ENCODE assay signal across 28 cellular contexts in genomic region chr1:21141030-21141429, GRCh38.
"Had no signal": no experiment of that assay in that cellular context is flagged by ENCODE, and none has a peak within 500 bp of the region (broad histone marks: within the 10 kb centered on the region; RNA-seq: fewer than 3 reads in every experiment).

No MANE protein-coding gene starts in this region.

- H3K9me3 ChIP-seq: heart left ventricle, left lung, lower lobe of right lung, pancreas, prostate gland, tibial nerve, uterus had no signal

- H3K4me1 Mint-ChIP-seq: nephron, neural progenitor cell had no signal

- H2AFZ ChIP-seq: neural progenitor cell had no signal

- DNase-seq: heart left ventricle; hypothalamus; immature natural killer cell; kidney; left colon; left lung; lower lobe of right lung; mammary epithelial cell; mesendoderm; naive B cell; pancreas; posterior cingulate gyrus; retina; right cardiac atrium; stimulated activated CD4-positive, alpha-beta T cell treated with anti-CD3 and anti-CD28 coated beads, Interleukin-1b, Interleukin-23, amount 100 ng/mL, for 48 hours; stimulated activated CD4-positive, alpha-beta T cell treated with anti-CD3 and anti-CD28 coated beads, Interleukin-2, amount 100 ng/mL, for 48 hours; stimulated activated naive B cell treated with anti-CD40 and anti-IgM and Interleukin-4, amounts not matched to agents 10 μg/mL and 1 μg/mL and 100 μg/mL, for 72 hours; substantia nigra; uterus had no signal

- H3K9ac ChIP-seq: neural progenitor cell had no signal

- ATAC-seq: heart left ventricle; left colon; left lung; lower lobe of right lung; pancreas; right cardiac atrium; sciatic nerve; stimulated activated naive B cell treated with anti-CD40 and anti-IgM and Interleukin-4, amounts not matched to agents 10 μg/mL and 1 μg/mL and 100 μg/mL, for 72 hours had no signal

- H3K4me2 ChIP-seq: neural progenitor cell, smooth muscle cell had no signal

- H3K27ac Mint-ChIP-seq: neural progenitor cell; stimulated activated naive B cell treated with anti-CD40 and anti-IgM and Interleukin-4, amounts not matched to agents 10 μg/mL and 1 μg/mL and 100 μg/mL, for 72 hours; stimulated activated naive CD8-positive, alpha-beta T cell treated with anti-CD3 and anti-CD28 coated beads, Interleukin-15, Interleukin-2, amounts not matched to agents 100 ng/mL and 50 ng/mL, for 24 hours; type B pancreatic cell had no signal

- H3K27me3 ChIP-seq: heart left ventricle, left lung, neural progenitor cell, pancreas, tibial nerve, uterus had no signal

- H3K27ac ChIP-seq: heart left ventricle, left lung, lower lobe of right lung, neural progenitor cell, pancreas, prostate gland, tibial nerve, uterus had no signal

- H3K4me3 ChIP-seq: heart left ventricle, left lung, lower lobe of right lung, neural progenitor cell, pancreas, prostate gland, smooth muscle cell, tibial nerve, uterus had no signal

- H3K4me1 ChIP-seq: lower lobe of right lung, neural progenitor cell, pancreas, prostate gland, uterus had no signal

- H3K27me3 Mint-ChIP-seq: naive B cell; stimulated activated naive B cell treated with anti-CD40 and anti-IgM and Interleukin-4, amounts not matched to agents 10 μg/mL and 1 μg/mL and 100 μg/mL, for 72 hours; stimulated activated naive CD8-positive, alpha-beta T cell treated with anti-CD3 and anti-CD28 coated beads, Interleukin-15, Interleukin-2, amounts not matched to agents 100 ng/mL and 50 ng/mL, for 24 hours; type B pancreatic cell had no signal

- H3K9me3 Mint-ChIP-seq: immature natural killer cell; mesothelial cell of epicardium; naive B cell; nephron; neural progenitor cell; stimulated activated naive B cell treated with anti-CD40 and anti-IgM and Interleukin-4, amounts not matched to agents 10 μg/mL and 1 μg/mL and 100 μg/mL, for 72 hours; stimulated activated naive CD8-positive, alpha-beta T cell treated with anti-CD3 and anti-CD28 coated beads, Interleukin-15, Interleukin-2, amounts not matched to agents 100 ng/mL and 50 ng/mL, for 24 hours; type B pancreatic cell had no signal

- H3K36me3 ChIP-seq: pancreas, prostate gland, uterus had no signal

- H3K4me3 Mint-ChIP-seq: immature natural killer cell; mesothelial cell of epicardium; naive B cell; nephron; neural progenitor cell; stimulated activated naive B cell treated with anti-CD40 and anti-IgM and Interleukin-4, amounts not matched to agents 10 μg/mL and 1 μg/mL and 100 μg/mL, for 72 hours; stimulated activated naive CD8-positive, alpha-beta T cell treated with anti-CD3 and anti-CD28 coated beads, Interleukin-15, Interleukin-2, amounts not matched to agents 100 ng/mL and 50 ng/mL, for 24 hours; type B pancreatic cell had no signal
